In the genomic region with DNA sequence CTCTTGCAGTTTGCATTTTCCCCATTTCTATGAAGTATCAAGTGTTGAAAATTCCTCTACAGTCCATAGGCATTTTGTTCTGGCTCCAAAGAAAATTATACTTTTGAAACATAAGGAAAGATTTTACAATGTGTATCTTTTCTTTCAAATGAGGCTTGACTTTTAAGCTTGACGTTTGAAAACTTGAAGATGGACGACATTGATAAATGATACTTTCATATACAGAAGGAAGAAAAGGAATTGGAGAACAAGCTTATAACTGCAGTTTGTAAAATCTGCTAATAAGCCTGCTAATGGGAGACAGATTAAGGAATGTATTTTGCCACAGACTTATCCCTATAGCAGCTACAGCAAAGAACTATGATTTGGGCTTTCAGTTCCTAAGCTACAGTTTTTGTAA, we compare ENCODE assay signal across 21 cellular contexts.
DNase-seq lines count a peak whose midpoint lies in the region; ATAC-seq, FAIRE-seq and TF ChIP-seq lines count a peak whose summit lies in the region.
"Had no signal": no experiment of that assay in that cellular context is flagged by ENCODE, and none has a peak within 500 bp of the region (broad histone marks: within the 10 kb centered on the region; RNA-seq: fewer than 3 reads in every experiment).

No MANE protein-coding gene starts in this region.

- H3K4me1 Mint-ChIP-seq in stimulated activated memory B cell treated with anti-CD40 and anti-IgM and Interleukin-4, amounts not matched to agents 10 μg/mL and 1 μg/mL and 100 μg/mL, for 72 hours = no peaks in the 10 kb centered on the region
- H3K4me1 Mint-ChIP-seq: CD8-positive, alpha-beta memory T cell had no signal

- peak; percentile 33 for FAIRE-seq in endothelial cell of umbilical vein (lab: Jason Lieb, UNC)
- FAIRE-seq: A204.1, GM12878 had no signal

- no peaks in the 10 kb centered on the region for H3K9me1 ChIP-seq in endothelial cell of umbilical vein (replicated peaks; ENCODE audit: control insufficient read depth, extremely low read depth, insufficient read depth, low read length)

- H3K9me2 ChIP-seq in OCI-LY1 (ENCODE audit: low read depth, low read length) = no peaks in the 10 kb centered on the region

- no peak overlapping the region for H3K4me3 ChIP-seq in OCI-LY1 (ENCODE audit: low read depth, low read length, poor library complexity, severe bottlenecking)
- no peak overlapping the region for H3K4me3 ChIP-seq in endothelial cell of umbilical vein (replicated peaks in 1 of 3; ENCODE audit: insufficient read depth in 1 of 3, low read depth in 1 of 3, low read length in 3 of 3)
- no peak overlapping the region for H3K4me3 ChIP-seq in osteoblast (ENCODE audit: insufficient read depth, low read length)
- H3K4me3 ChIP-seq: BLaER1, GM12878, PC-9, SJSA1 had no signal

- peaks cover 15% of the 10 kb centered on the region for H3K4me1 ChIP-seq in OCI-LY1 (ENCODE audit: insufficient read depth, low read length, severe bottlenecking)
- H3K4me1 ChIP-seq in endothelial cell of umbilical vein (ENCODE audit: control insufficient read depth, extremely low read depth, insufficient read depth, low read length) = no peaks in the 10 kb centered on the region
- H3K4me1 ChIP-seq in osteoblast (ENCODE audit: insufficient read depth, low read length) = peaks cover 22% of the 10 kb centered on the region

- H3K4me3 Mint-ChIP-seq in stimulated activated memory B cell treated with anti-CD40 and anti-IgM and Interleukin-4, amounts not matched to agents 10 μg/mL and 1 μg/mL and 100 μg/mL, for 72 hours = no peak overlapping the region
- H3K4me3 Mint-ChIP-seq: CD8-positive, alpha-beta memory T cell had no signal

- no peaks in the 10 kb centered on the region for H3K79me2 ChIP-seq in OCI-LY1 (ENCODE audit: insufficient read depth, low read length)
- H3K79me2 ChIP-seq in endothelial cell of umbilical vein (ENCODE audit: control insufficient read depth, insufficient read depth, low read length) = no peaks in the 10 kb centered on the region
- no peaks in the 10 kb centered on the region for H3K79me2 ChIP-seq in osteoblast (ENCODE audit: insufficient read depth, low read length)

- H3K27me3 Mint-ChIP-seq in stimulated activated memory B cell treated with anti-CD40 and anti-IgM and Interleukin-4, amounts not matched to agents 10 μg/mL and 1 μg/mL and 100 μg/mL, for 72 hours = no peaks in the 10 kb centered on the region
- H3K27me3 Mint-ChIP-seq: CD8-positive, alpha-beta memory T cell had no signal

- H3K36me3 ChIP-seq in OCI-LY1 (ENCODE audit: insufficient read depth, low read length) = no peaks in the 10 kb centered on the region
- H3K36me3 ChIP-seq in endothelial cell of umbilical vein (ENCODE audit: control insufficient read depth in 2 of 2, extremely low read depth in 1 of 2, insufficient read depth in 2 of 2, low read length in 2 of 2) = no peaks in the 10 kb centered on the region
- no peaks in the 10 kb centered on the region for H3K36me3 ChIP-seq in osteoblast (ENCODE audit: insufficient read depth, low read length)
- H3K36me3 ChIP-seq: SJSA1 had no signal

- H3K9ac ChIP-seq in OCI-LY1 (ENCODE audit: low read length) (no peak overlapping the region), endothelial cell of umbilical vein (replicated peaks; ENCODE audit: extremely low read depth, insufficient read depth, low read length) (no peak overlapping the region)
- H3K9ac ChIP-seq: BLaER1, KMS-11 had no signal

- TF ChIP-seq CTCF in 22Rv1 (IDR thresholded peaks at IDR 0.05) (no peak), OCI-LY1 (IDR thresholded peaks at IDR 0.05; ENCODE audit: low read length) (no peak), endothelial cell of umbilical vein (IDR thresholded peaks at IDR 0.05; ENCODE audit: extremely low read depth in 1 of 2, insufficient read depth in 1 of 2, low read depth in 1 of 2, low read length in 2 of 2) (no peak), osteoblast (IDR thresholded peaks at IDR 0.05; ENCODE audit: extremely low read depth, low read depth, low read length) (no peak)

- no TSS peak for BruUV-seq in endothelial cell of umbilical vein (replicated peaks; lab: Mats Ljungman, UMichigan)

- peak overlapping the region; percentile 28; the same call in 1 of the 2 replicates for H3K4me2 ChIP-seq in OCI-LY1 (ENCODE audit: low read length)
- no peak overlapping the region for H3K4me2 ChIP-seq in endothelial cell of umbilical vein (ENCODE audit: insufficient read depth, low read length)
- no peak overlapping the region for H3K4me2 ChIP-seq in osteoblast (ENCODE audit: insufficient read depth, low read length)
- H3K4me2 ChIP-seq: BLaER1, KMS-11, PC-9 had no signal

- peak overlapping the region; percentile 52 for H2AFZ ChIP-seq in OCI-LY1 (ENCODE audit: low read length)
- H2AFZ ChIP-seq in endothelial cell of umbilical vein (ENCODE audit: low read depth, low read length) = no peak overlapping the region
- peak overlapping the region; percentile 49 for H2AFZ ChIP-seq in osteoblast (ENCODE audit: low read length)
- H2AFZ ChIP-seq: PC-9 had no signal

- CTCF ChIA-PET in endothelial cell of umbilical vein (lab: Charles Lee) = interaction anchor here (1.1 to 2.0 kb wide), 2 partner anchors 9 to 22 kb away, joined by 3 to 6 read pairs; no protein-coding TSS in a partner anchor

- no peaks in the 10 kb centered on the region for H3K27me3 ChIP-seq in OCI-LY1 (ENCODE audit: insufficient read depth, low read length)
- no peaks in the 10 kb centered on the region for H3K27me3 ChIP-seq in endothelial cell of umbilical vein (ENCODE audit: control insufficient read depth in 2 of 2, insufficient read depth in 2 of 2, low read length in 2 of 2)
- no peaks in the 10 kb centered on the region for H3K27me3 ChIP-seq in osteoblast (ENCODE audit: insufficient read depth, low read length)
- H3K27me3 ChIP-seq: BLaER1, SJSA1 had no signal

- intact Hi-C loops in endothelial cell of umbilical vein (cut with micrococcal nuclease) (no loop called here), head of caudate nucleus (cut with DNase I) (no loop called here)

- peak overlapping the region; percentile 19; the same call in 1 of the 2 replicates for H3K27ac ChIP-seq in 22Rv1
- H3K27ac ChIP-seq in OCI-LY1 (ENCODE audit: low read depth, low read length, poor library complexity, severe bottlenecking) = no peak overlapping the region
- H3K27ac ChIP-seq in endothelial cell of umbilical vein (ENCODE audit: insufficient read depth, low read depth, low read length) = no peak overlapping the region
- H3K27ac ChIP-seq in osteoblast (ENCODE audit: low read depth, low read length) = no peak overlapping the region
- H3K27ac ChIP-seq: BLaER1, KMS-11, PC-9, SJSA1 had no signal

- TF ChIP-seq POLR2A in endothelial cell of umbilical vein (IDR thresholded peaks at IDR 0.05; ENCODE audit: low read depth, low read length) = no peak

- H3K36me3 Mint-ChIP-seq in stimulated activated memory B cell treated with anti-CD40 and anti-IgM and Interleukin-4, amounts not matched to agents 10 μg/mL and 1 μg/mL and 100 μg/mL, for 72 hours = no peaks in the 10 kb centered on the region
- H3K36me3 Mint-ChIP-seq: CD8-positive, alpha-beta memory T cell had no signal

- dilution Hi-C loops in endothelial cell of umbilical vein (cut with MboI; ENCODE audit: extremely low pct_ligation_motif_present, low sequenced_read_pairs) = no loop called here

- H3K9me3 ChIP-seq in OCI-LY1 (ENCODE audit: low read length) = no peaks in the 10 kb centered on the region
- no peaks in the 10 kb centered on the region for H3K9me3 ChIP-seq in endothelial cell of umbilical vein (replicated peaks; ENCODE audit: control insufficient read depth, insufficient read depth, low read length)
- no peaks in the 10 kb centered on the region for H3K9me3 ChIP-seq in osteoblast (ENCODE audit: low read depth, low read length)
- H3K9me3 ChIP-seq: SJSA1 had no signal

- H3K27ac Mint-ChIP-seq in stimulated activated memory B cell treated with anti-CD40 and anti-IgM and Interleukin-4, amounts not matched to agents 10 μg/mL and 1 μg/mL and 100 μg/mL, for 72 hours = no peak overlapping the region
- H3K27ac Mint-ChIP-seq: CD8-positive, alpha-beta memory T cell had no signal

- POLR2A ChIA-PET in endothelial cell of umbilical vein (lab: Charles Lee) = no interaction called here

- ATAC-seq in stimulated activated memory B cell treated with anti-CD40 and anti-IgM and Interleukin-4, amounts not matched to agents 10 μg/mL and 1 μg/mL and 100 μg/mL, for 72 hours = no peak
- ATAC-seq in GM21528 (IDR thresholded peaks at IDR 0.05; ENCODE audit: low FRiP score, unreplicated experiment) = no peak
- ATAC-seq: GM12878 had no signal

- H4K20me1 ChIP-seq in OCI-LY1 (ENCODE audit: insufficient read depth, low read length) = no peaks in the 10 kb centered on the region
- H4K20me1 ChIP-seq in endothelial cell of umbilical vein (replicated peaks; ENCODE audit: control insufficient read depth, extremely low read depth, insufficient read depth, low read length) = no peaks in the 10 kb centered on the region
- no peaks in the 10 kb centered on the region for H4K20me1 ChIP-seq in osteoblast (ENCODE audit: insufficient read depth, low read length)
- H4K20me1 ChIP-seq: BLaER1 had no signal

- no peak for DNase-seq in endothelial cell of umbilical vein (ENCODE audit: low read depth, low spot score)
- no peak for DNase-seq in osteoblast (ENCODE audit: insufficient read length, low spot score, missing footprints)
- DNase-seq in A172 (ENCODE audit: low spot score) = no peak
- DNase-seq in head of caudate nucleus = no peak
- DNase-seq: CD8-positive, alpha-beta memory T cell; DND-41; GDM1; NCI-H146; NCI-H2081 treated with DMSO at 0.1 percent for 48 hours; NCI-H510A; NCI-H82; PC-9 had no signal

- H3K9me3 Mint-ChIP-seq in stimulated activated memory B cell treated with anti-CD40 and anti-IgM and Interleukin-4, amounts not matched to agents 10 μg/mL and 1 μg/mL and 100 μg/mL, for 72 hours = no peaks in the 10 kb centered on the region

- H3F3A ChIP-seq in OCI-LY1 (ENCODE audit: insufficient read depth, low read length) = no peaks in the 10 kb centered on the region

TF ChIP-seq in endothelial cell of umbilical vein, 7 proteins besides CTCF, POLR2A, EP300 and RAD21:
- TF ChIP-seq GATA2 (IDR thresholded peaks at IDR 0.05; ENCODE audit: insufficient read depth, insufficient read length, low read depth, low read length) = no peak
- TF ChIP-seq MAX (IDR thresholded peaks at IDR 0.05; ENCODE audit: insufficient read depth, insufficient read length) = no peak
- TF ChIP-seq JUN (IDR thresholded peaks at IDR 0.05; ENCODE audit: borderline replicate concordance, insufficient read depth, insufficient read length, low read depth) = no peak
